1 cellular context compared by ENCODE assay signal in the genomic region with DNA sequence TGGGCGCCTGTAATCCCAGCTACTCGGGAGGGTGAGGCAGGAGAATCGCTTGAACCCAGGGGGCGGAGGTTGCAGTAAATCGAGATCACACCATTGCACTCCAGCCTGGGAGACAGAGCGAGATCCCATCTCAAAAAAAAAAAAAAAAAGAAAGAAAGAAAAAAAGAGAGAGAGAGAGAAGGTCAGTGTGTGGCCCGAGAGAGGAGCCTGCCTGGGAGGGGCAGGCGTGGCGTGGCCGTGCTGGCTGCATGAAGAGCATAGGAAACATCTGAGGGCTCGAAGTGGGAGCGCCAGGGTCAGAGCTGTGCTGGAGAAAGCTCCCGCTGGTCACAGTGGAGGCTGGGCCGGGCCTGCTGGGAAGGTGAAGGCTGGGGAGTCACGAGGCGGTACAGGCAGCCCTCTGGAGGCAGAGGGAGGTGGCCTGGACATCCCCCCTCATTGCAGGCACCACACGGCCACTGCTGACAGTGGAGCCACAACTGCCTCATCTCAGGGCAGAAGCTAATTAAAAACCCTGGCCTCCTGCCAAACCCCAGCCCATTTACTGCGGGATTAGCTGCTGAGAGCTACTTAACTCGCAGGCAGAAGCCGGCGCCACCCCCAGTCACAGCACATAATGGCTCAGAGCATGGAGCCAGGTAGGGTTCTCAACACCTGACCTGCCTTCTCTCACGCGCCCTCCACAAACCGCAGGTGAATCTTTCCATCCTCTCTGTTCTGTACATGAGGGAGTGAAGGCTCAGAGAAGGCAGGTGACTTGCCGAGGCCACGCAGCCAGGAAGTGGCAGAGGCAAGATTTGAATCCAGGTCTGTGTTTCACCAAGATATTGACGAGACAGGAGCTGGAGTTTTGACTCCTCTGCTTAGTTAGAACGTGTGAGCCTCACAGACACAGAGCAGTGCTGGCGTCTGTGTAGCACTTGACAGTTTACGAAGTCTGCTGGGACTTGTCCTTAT.
TF ChIP-seq lines count a peak whose summit lies in the region.

No MANE protein-coding gene starts in this region.

TF ChIP-seq in K562, 482 proteins besides CTCF, POLR2A, EP300 and RAD21 (continued from another document and continues in another):
- TF ChIP-seq NR4A1 (CRISPR knock-in tag; IDR thresholded peaks at IDR 0.05), result no peak
- no peak for TF ChIP-seq NR4A1 (tag; IDR thresholded peaks at IDR 0.05)
- TF ChIP-seq, protein P1, sequence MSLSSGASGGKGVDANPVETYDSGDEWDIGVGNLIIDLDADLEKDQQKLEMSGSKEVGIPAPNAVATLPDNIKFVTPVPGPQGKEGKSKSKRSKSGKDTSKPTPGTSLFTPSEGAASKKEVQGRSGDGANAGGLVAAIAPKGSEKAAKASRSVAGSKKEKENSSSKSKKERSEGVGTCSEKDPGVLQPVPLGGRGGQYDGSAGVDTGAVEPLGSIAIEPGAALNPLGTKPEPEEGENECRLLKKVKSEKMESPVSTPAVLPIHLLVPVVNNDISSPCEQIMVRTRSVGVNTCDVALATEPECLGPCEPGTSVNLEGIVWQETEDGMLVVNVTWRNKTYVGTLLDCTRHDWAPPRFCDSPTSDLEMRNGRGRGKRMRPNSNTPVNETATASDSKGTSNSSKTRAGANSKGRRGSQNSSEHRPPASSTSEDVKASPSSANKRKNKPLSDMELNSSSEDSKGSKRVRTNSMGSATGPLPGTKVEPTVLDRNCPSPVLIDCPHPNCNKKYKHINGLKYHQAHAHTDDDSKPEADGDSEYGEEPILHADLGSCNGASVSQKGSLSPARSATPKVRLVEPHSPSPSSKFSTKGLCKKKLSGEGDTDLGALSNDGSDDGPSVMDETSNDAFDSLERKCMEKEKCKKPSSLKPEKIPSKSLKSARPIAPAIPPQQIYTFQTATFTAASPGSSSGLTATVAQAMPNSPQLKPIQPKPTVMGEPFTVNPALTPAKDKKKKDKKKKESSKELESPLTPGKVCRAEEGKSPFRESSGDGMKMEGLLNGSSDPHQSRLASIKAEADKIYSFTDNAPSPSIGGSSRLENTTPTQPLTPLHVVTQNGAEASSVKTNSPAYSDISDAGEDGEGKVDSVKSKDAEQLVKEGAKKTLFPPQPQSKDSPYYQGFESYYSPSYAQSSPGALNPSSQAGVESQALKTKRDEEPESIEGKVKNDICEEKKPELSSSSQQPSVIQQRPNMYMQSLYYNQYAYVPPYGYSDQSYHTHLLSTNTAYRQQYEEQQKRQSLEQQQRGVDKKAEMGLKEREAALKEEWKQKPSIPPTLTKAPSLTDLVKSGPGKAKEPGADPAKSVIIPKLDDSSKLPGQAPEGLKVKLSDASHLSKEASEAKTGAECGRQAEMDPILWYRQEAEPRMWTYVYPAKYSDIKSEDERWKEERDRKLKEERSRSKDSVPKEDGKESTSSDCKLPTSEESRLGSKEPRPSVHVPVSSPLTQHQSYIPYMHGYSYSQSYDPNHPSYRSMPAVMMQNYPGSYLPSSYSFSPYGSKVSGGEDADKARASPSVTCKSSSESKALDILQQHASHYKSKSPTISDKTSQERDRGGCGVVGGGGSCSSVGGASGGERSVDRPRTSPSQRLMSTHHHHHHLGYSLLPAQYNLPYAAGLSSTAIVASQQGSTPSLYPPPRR (CRISPR knock-in tag; IDR thresholded peaks at IDR 0.05; ENCODE audit: borderline replicate concordance), result no peak
- TF ChIP-seq, protein P2, sequence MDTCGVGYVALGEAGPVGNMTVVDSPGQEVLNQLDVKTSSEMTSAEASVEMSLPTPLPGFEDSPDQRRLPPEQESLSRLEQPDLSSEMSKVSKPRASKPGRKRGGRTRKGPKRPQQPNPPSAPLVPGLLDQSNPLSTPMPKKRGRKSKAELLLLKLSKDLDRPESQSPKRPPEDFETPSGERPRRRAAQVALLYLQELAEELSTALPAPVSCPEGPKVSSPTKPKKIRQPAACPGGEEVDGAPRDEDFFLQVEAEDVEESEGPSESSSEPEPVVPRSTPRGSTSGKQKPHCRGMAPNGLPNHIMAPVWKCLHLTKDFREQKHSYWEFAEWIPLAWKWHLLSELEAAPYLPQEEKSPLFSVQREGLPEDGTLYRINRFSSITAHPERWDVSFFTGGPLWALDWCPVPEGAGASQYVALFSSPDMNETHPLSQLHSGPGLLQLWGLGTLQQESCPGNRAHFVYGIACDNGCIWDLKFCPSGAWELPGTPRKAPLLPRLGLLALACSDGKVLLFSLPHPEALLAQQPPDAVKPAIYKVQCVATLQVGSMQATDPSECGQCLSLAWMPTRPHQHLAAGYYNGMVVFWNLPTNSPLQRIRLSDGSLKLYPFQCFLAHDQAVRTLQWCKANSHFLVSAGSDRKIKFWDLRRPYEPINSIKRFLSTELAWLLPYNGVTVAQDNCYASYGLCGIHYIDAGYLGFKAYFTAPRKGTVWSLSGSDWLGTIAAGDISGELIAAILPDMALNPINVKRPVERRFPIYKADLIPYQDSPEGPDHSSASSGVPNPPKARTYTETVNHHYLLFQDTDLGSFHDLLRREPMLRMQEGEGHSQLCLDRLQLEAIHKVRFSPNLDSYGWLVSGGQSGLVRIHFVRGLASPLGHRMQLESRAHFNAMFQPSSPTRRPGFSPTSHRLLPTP (IDR thresholded peaks at IDR 0.05; ENCODE audit: borderline replicate concordance, extremely low read depth, insufficient read length), result no peak
- TF ChIP-seq, protein P3, sequence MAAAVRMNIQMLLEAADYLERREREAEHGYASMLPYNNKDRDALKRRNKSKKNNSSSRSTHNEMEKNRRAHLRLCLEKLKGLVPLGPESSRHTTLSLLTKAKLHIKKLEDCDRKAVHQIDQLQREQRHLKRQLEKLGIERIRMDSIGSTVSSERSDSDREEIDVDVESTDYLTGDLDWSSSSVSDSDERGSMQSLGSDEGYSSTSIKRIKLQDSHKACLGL (CRISPR knock-in tag; IDR thresholded peaks at IDR 0.05; ENCODE audit: borderline replicate concordance, poor library complexity, severe bottlenecking), result no peak
- TF ChIP-seq, protein P4, sequence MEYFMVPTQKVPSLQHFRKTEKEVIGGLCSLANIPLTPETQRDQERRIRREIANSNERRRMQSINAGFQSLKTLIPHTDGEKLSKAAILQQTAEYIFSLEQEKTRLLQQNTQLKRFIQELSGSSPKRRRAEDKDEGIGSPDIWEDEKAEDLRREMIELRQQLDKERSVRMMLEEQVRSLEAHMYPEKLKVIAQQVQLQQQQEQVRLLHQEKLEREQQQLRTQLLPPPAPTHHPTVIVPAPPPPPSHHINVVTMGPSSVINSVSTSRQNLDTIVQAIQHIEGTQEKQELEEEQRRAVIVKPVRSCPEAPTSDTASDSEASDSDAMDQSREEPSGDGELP (CRISPR knock-in tag; IDR thresholded peaks at IDR 0.05; ENCODE audit: borderline replicate concordance), result peak; percentile 37; the same call in 1 of the 2 replicates
- TF ChIP-seq CTBP1 (IDR thresholded peaks at IDR 0.05; ENCODE audit: borderline replicate concordance), result peak; percentile 55; the same call in 1 of the 2 replicates
- TF ChIP-seq ZNF12 (CRISPR knock-in tag; IDR thresholded peaks at IDR 0.05), result no peak
- TF ChIP-seq SRF (CRISPR knock-in tag; IDR thresholded peaks at IDR 0.05), result no peak
- TF ChIP-seq HDAC2 (IDR thresholded peaks at IDR 0.05), result 0 out of 2 replicates have a peak, but pooled peaks have one; percentile 27
- TF ChIP-seq ZNF384 (IDR thresholded peaks at IDR 0.05; ENCODE audit: low read depth, low read length), result peak; percentile 64
- TF ChIP-seq, protein P5, sequence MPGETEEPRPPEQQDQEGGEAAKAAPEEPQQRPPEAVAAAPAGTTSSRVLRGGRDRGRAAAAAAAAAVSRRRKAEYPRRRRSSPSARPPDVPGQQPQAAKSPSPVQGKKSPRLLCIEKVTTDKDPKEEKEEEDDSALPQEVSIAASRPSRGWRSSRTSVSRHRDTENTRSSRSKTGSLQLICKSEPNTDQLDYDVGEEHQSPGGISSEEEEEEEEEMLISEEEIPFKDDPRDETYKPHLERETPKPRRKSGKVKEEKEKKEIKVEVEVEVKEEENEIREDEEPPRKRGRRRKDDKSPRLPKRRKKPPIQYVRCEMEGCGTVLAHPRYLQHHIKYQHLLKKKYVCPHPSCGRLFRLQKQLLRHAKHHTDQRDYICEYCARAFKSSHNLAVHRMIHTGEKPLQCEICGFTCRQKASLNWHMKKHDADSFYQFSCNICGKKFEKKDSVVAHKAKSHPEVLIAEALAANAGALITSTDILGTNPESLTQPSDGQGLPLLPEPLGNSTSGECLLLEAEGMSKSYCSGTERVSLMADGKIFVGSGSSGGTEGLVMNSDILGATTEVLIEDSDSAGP (CRISPR knock-in tag; IDR thresholded peaks at IDR 0.05), result no peak
- no peak for TF ChIP-seq ZKSCAN8 (CRISPR knock-in tag; IDR thresholded peaks at IDR 0.05)
- no peak for TF ChIP-seq ZZZ3 (IDR thresholded peaks at IDR 0.05)
- TF ChIP-seq, protein P6, sequence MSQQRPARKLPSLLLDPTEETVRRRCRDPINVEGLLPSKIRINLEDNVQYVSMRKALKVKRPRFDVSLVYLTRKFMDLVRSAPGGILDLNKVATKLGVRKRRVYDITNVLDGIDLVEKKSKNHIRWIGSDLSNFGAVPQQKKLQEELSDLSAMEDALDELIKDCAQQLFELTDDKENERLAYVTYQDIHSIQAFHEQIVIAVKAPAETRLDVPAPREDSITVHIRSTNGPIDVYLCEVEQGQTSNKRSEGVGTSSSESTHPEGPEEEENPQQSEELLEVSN (IDR thresholded peaks at IDR 0.05; ENCODE audit: borderline replicate concordance in 1 of 2, extremely low read depth in 1 of 2, insufficient read depth in 1 of 2, insufficient read length in 1 of 2, low read depth in 1 of 2, low read length in 1 of 2, poor library complexity in 1 of 2, severe bottlenecking in 1 of 2), result peak in 1 of 2 experiments; percentile 24
- no peak for TF ChIP-seq MTA3 (IDR thresholded peaks at IDR 0.05; ENCODE audit: borderline replicate concordance)
- no peak for TF ChIP-seq HNRNPL (IDR thresholded peaks at IDR 0.05; ENCODE audit: low read depth, low read length)
- TF ChIP-seq, protein P7, sequence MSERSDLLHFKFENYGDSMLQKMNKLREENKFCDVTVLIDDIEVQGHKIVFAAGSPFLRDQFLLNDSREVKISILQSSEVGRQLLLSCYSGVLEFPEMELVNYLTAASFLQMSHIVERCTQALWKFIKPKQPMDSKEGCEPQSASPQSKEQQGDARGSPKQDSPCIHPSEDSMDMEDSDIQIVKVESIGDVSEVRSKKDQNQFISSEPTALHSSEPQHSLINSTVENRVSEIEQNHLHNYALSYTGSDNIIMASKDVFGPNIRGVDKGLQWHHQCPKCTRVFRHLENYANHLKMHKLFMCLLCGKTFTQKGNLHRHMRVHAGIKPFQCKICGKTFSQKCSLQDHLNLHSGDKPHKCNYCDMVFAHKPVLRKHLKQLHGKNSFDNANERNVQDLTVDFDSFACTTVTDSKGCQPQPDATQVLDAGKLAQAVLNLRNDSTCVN (CRISPR knock-in tag; IDR thresholded peaks at IDR 0.05), result no peak
- TF ChIP-seq, protein P8, sequence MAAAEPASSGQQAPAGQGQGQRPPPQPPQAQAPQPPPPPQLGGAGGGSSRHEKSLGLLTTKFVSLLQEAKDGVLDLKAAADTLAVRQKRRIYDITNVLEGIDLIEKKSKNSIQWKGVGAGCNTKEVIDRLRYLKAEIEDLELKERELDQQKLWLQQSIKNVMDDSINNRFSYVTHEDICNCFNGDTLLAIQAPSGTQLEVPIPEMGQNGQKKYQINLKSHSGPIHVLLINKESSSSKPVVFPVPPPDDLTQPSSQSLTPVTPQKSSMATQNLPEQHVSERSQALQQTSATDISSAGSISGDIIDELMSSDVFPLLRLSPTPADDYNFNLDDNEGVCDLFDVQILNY (CRISPR knock-in tag; IDR thresholded peaks at IDR 0.05), result no peak
- no peak for TF ChIP-seq RBM25 (IDR thresholded peaks at IDR 0.05; ENCODE audit: low read depth, low read length, severe bottlenecking)
- TF ChIP-seq HDAC8 (tag; IDR thresholded peaks at IDR 0.05), result no peak
- TF ChIP-seq PPARD (CRISPR knock-in tag; IDR thresholded peaks at IDR 0.05), result no peak
- TF ChIP-seq RB1 (IDR thresholded peaks at IDR 0.05; ENCODE audit: low read depth), result no peak
- no peak for TF ChIP-seq SPI1 (IDR thresholded peaks at IDR 0.05; ENCODE audit: borderline replicate concordance, low read depth, low read length)
- no peak for TF ChIP-seq NFE2L1 (tag; IDR thresholded peaks at IDR 0.05; ENCODE audit: borderline replicate concordance, low read depth)
- TF ChIP-seq GTF2A2 (tag; IDR thresholded peaks at IDR 0.05), result no peak
- TF ChIP-seq KLF13 (tag; IDR thresholded peaks at IDR 0.05; ENCODE audit: borderline replicate concordance, low read depth), result no peak
- TF ChIP-seq ZNF143 (CRISPR knock-in tag; IDR thresholded peaks at IDR 0.05), result no peak
- TF ChIP-seq KDM1A (IDR thresholded peaks at IDR 0.05), result no peak
- TF ChIP-seq SNIP1 (IDR thresholded peaks at IDR 0.05; ENCODE audit: low read depth), result no peak
- TF ChIP-seq, protein P9, sequence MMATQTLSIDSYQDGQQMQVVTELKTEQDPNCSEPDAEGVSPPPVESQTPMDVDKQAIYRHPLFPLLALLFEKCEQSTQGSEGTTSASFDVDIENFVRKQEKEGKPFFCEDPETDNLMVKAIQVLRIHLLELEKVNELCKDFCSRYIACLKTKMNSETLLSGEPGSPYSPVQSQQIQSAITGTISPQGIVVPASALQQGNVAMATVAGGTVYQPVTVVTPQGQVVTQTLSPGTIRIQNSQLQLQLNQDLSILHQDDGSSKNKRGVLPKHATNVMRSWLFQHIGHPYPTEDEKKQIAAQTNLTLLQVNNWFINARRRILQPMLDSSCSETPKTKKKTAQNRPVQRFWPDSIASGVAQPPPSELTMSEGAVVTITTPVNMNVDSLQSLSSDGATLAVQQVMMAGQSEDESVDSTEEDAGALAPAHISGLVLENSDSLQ (IDR thresholded peaks at IDR 0.05), result no peak
- TF ChIP-seq, protein P10, sequence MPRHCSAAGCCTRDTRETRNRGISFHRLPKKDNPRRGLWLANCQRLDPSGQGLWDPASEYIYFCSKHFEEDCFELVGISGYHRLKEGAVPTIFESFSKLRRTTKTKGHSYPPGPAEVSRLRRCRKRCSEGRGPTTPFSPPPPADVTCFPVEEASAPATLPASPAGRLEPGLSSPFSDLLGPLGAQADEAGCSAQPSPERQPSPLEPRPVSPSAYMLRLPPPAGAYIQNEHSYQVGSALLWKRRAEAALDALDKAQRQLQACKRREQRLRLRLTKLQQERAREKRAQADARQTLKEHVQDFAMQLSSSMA (CRISPR knock-in tag; IDR thresholded peaks at IDR 0.05), result no peak
- TF ChIP-seq L3MBTL2 (IDR thresholded peaks at IDR 0.05), result peak; percentile 42
- TF ChIP-seq, protein P11, sequence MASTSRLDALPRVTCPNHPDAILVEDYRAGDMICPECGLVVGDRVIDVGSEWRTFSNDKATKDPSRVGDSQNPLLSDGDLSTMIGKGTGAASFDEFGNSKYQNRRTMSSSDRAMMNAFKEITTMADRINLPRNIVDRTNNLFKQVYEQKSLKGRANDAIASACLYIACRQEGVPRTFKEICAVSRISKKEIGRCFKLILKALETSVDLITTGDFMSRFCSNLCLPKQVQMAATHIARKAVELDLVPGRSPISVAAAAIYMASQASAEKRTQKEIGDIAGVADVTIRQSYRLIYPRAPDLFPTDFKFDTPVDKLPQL (IDR thresholded peaks at IDR 0.05; ENCODE audit: extremely low read depth, insufficient read length), result no peak
- TF ChIP-seq ZNF707 (CRISPR knock-in tag; conservative IDR thresholded peaks at IDR 0.05), result no peak
- no peak for TF ChIP-seq ZNF165 (CRISPR knock-in tag; IDR thresholded peaks at IDR 0.05; ENCODE audit: borderline replicate concordance)
